Comparison of ENCODE assay signal across 1 cellular context in the genomic region with DNA sequence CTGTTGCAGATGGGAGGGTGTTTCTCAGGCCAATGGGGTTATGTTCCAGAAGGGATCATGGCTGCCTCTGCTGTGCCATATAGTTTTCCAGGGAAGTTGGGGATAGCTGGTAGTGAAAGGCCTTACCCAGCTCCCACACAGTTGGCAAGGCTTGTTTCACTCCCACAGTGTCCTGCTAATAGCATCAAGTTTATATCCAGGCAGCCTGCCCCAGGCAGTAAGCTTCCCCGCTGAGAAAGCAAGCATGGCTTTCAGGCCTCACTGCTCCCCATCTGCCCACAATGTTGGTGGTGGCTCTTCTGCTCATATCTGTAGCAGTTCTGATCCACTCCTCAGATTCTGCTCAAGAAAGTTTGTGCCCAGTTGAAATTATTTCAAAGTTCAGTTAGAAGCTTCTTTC.
TF ChIP-seq lines count a peak whose summit lies in the region.

No MANE protein-coding gene starts in this region.

TF ChIP-seq in HCT116, 20 proteins besides CTCF, POLR2A, EP300 and RAD21 (continued from another document):
- TF ChIP-seq, protein P1, sequence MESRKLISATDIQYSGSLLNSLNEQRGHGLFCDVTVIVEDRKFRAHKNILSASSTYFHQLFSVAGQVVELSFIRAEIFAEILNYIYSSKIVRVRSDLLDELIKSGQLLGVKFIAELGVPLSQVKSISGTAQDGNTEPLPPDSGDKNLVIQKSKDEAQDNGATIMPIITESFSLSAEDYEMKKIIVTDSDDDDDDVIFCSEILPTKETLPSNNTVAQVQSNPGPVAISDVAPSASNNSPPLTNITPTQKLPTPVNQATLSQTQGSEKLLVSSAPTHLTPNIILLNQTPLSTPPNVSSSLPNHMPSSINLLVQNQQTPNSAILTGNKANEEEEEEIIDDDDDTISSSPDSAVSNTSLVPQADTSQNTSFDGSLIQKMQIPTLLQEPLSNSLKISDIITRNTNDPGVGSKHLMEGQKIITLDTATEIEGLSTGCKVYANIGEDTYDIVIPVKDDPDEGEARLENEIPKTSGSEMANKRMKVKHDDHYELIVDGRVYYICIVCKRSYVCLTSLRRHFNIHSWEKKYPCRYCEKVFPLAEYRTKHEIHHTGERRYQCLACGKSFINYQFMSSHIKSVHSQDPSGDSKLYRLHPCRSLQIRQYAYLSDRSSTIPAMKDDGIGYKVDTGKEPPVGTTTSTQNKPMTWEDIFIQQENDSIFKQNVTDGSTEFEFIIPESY (IDR thresholded peaks at IDR 0.05; ENCODE audit: extremely low read depth, insufficient replicate concordance, low read length): no peak
- TF ChIP-seq FOSL1 (IDR thresholded peaks at IDR 0.05; ENCODE audit: low read depth) (no peak), ELF1 (IDR thresholded peaks at IDR 0.05; ENCODE audit: borderline replicate concordance, low read depth) (no peak), EGR1 (IDR thresholded peaks at IDR 0.05; ENCODE audit: low read depth) (no peak), JUND (IDR thresholded peaks at IDR 0.05) (no peak), CEBPB (IDR thresholded peaks at IDR 0.05; ENCODE audit: low read depth) (no peak), POLR2AphosphoS5 (IDR thresholded peaks at IDR 0.05; ENCODE audit: low read depth, low read length) (no peak), TCF7L2 (IDR thresholded peaks at IDR 0.05; ENCODE audit: borderline replicate concordance, extremely low read depth, insufficient read depth, insufficient read length) (no peak), SRF (IDR thresholded peaks at IDR 0.05; ENCODE audit: low read depth) (no peak), ATF3 (IDR thresholded peaks at IDR 0.05) (no peak), ZFX (IDR thresholded peaks at IDR 0.05) (no peak), EZH2phosphoT487 (IDR thresholded peaks at IDR 0.05; ENCODE audit: borderline replicate concordance) (no peak)
- TF ChIP-seq, protein P2, sequence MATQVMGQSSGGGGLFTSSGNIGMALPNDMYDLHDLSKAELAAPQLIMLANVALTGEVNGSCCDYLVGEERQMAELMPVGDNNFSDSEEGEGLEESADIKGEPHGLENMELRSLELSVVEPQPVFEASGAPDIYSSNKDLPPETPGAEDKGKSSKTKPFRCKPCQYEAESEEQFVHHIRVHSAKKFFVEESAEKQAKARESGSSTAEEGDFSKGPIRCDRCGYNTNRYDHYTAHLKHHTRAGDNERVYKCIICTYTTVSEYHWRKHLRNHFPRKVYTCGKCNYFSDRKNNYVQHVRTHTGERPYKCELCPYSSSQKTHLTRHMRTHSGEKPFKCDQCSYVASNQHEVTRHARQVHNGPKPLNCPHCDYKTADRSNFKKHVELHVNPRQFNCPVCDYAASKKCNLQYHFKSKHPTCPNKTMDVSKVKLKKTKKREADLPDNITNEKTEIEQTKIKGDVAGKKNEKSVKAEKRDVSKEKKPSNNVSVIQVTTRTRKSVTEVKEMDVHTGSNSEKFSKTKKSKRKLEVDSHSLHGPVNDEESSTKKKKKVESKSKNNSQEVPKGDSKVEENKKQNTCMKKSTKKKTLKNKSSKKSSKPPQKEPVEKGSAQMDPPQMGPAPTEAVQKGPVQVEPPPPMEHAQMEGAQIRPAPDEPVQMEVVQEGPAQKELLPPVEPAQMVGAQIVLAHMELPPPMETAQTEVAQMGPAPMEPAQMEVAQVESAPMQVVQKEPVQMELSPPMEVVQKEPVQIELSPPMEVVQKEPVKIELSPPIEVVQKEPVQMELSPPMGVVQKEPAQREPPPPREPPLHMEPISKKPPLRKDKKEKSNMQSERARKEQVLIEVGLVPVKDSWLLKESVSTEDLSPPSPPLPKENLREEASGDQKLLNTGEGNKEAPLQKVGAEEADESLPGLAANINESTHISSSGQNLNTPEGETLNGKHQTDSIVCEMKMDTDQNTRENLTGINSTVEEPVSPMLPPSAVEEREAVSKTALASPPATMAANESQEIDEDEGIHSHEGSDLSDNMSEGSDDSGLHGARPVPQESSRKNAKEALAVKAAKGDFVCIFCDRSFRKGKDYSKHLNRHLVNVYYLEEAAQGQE (IDR thresholded peaks at IDR 0.05; ENCODE audit: low read depth): no peak
